Comparison of ENCODE assay signal across 1 cellular context in the genomic region with DNA sequence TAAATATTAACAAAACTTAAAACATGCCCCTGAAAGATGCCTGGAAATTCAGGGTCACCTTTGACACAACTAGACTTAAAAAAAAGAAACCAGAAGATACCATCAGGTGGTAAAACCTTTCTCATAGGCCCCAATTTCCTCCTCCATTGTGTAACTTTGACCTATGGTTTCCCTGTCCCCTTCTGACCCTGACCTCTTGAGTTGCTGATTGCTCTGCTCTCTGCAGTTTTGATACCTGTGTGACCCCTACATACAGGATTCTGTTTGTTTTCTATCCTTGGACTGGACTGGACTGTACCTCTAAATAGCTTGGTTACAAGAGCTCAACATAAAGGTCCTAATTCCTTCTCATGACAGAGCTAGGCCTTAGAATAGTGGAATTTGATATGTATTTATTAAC.
TF ChIP-seq lines count a peak whose summit lies in the region.

No MANE protein-coding gene starts in this region.

TF ChIP-seq in HepG2, 621 proteins besides CTCF, POLR2A, EP300 and RAD21 (continued from another document and continues in another):
- TF ChIP-seq YEATS4 (CRISPR knock-in tag; IDR thresholded peaks at IDR 0.05; ENCODE audit: borderline replicate concordance) (no peak), ZNF713 (CRISPR knock-in tag; IDR thresholded peaks at IDR 0.05) (no peak), FOXK1 (CRISPR knock-in tag; IDR thresholded peaks at IDR 0.05; ENCODE audit: borderline replicate concordance, low read depth) (peak; percentile 49; the same call in 1 of the 2 replicates), ZNF615 (CRISPR knock-in tag; IDR thresholded peaks at IDR 0.05; ENCODE audit: borderline replicate concordance) (no peak), ZNF670 (CRISPR knock-in tag; IDR thresholded peaks at IDR 0.05; ENCODE audit: borderline replicate concordance) (no peak), SP2 (CRISPR knock-in tag; IDR thresholded peaks at IDR 0.05) (no peak), PHF20 (CRISPR knock-in tag; IDR thresholded peaks at IDR 0.05) (no peak), KAT8 (CRISPR knock-in tag; IDR thresholded peaks at IDR 0.05) (no peak), MYNN (CRISPR knock-in tag; IDR thresholded peaks at IDR 0.05; ENCODE audit: low read depth) (no peak), TBL1XR1 (IDR thresholded peaks at IDR 0.05; ENCODE audit: borderline replicate concordance, low read length, partially characterized antibody) (no peak), POLR2G (IDR thresholded peaks at IDR 0.05; ENCODE audit: low read depth, low read length) (no peak), ZNF354B (CRISPR knock-in tag; IDR thresholded peaks at IDR 0.05) (no peak), ZNF552 (CRISPR knock-in tag; IDR thresholded peaks at IDR 0.05; ENCODE audit: borderline replicate concordance) (no peak), ZFP36 (IDR thresholded peaks at IDR 0.05; ENCODE audit: borderline replicate concordance, low read depth, low read length, partially characterized antibody) (no peak), ETV6 (CRISPR knock-in tag; conservative IDR thresholded peaks at IDR 0.05) (no peak), CREM (IDR thresholded peaks at IDR 0.05) (peak; percentile 24; the same call in 1 of the 2 replicates), CREM (CRISPR knock-in tag; IDR thresholded peaks at IDR 0.05) (no peak), FOXM1 (CRISPR knock-in tag; IDR thresholded peaks at IDR 0.05) (no peak), TARDBP (CRISPR knock-in tag; IDR thresholded peaks at IDR 0.05) (no peak), NCOA2 (CRISPR knock-in tag; IDR thresholded peaks at IDR 0.05) (peak; percentile 73), SRF (IDR thresholded peaks at IDR 0.05; ENCODE audit: low read depth, low read length) (no peak), SOX5 (CRISPR knock-in tag; IDR thresholded peaks at IDR 0.05; ENCODE audit: borderline replicate concordance) (peak; percentile 29; the same call in 1 of the 2 replicates), RBAK (CRISPR knock-in tag; IDR thresholded peaks at IDR 0.05) (no peak), ZNF225 (CRISPR knock-in tag; IDR thresholded peaks at IDR 0.05) (no peak), SPEN (CRISPR knock-in tag; IDR thresholded peaks at IDR 0.05; ENCODE audit: low read depth) (no peak), ZNF33B (CRISPR knock-in tag; IDR thresholded peaks at IDR 0.05) (no peak), MZF1 (CRISPR knock-in tag; IDR thresholded peaks at IDR 0.05; ENCODE audit: borderline replicate concordance) (no peak), KMT2B (CRISPR knock-in tag; IDR thresholded peaks at IDR 0.05) (no peak), RARA (CRISPR knock-in tag; IDR thresholded peaks at IDR 0.05) (peak; percentile 92), ZNF577 (CRISPR knock-in tag; IDR thresholded peaks at IDR 0.05; ENCODE audit: borderline replicate concordance, low read depth) (no peak), TP53 (CRISPR knock-in tag; conservative IDR thresholded peaks at IDR 0.05) (no peak), HNRNPL (IDR thresholded peaks at IDR 0.05; ENCODE audit: low read depth, low read length) (no peak), ZKSCAN8 (CRISPR knock-in tag; IDR thresholded peaks at IDR 0.05; ENCODE audit: borderline replicate concordance) (0 out of 2 replicates have a peak, but pooled peaks have one; percentile 28), REPIN1 (CRISPR knock-in tag; IDR thresholded peaks at IDR 0.05; ENCODE audit: borderline replicate concordance, low read depth) (no peak)
- TF ChIP-seq, protein P1, sequence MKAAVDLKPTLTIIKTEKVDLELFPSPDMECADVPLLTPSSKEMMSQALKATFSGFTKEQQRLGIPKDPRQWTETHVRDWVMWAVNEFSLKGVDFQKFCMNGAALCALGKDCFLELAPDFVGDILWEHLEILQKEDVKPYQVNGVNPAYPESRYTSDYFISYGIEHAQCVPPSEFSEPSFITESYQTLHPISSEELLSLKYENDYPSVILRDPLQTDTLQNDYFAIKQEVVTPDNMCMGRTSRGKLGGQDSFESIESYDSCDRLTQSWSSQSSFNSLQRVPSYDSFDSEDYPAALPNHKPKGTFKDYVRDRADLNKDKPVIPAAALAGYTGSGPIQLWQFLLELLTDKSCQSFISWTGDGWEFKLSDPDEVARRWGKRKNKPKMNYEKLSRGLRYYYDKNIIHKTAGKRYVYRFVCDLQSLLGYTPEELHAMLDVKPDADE (CRISPR knock-in tag; IDR thresholded peaks at IDR 0.05) = no peak
- TF ChIP-seq, protein P2, sequence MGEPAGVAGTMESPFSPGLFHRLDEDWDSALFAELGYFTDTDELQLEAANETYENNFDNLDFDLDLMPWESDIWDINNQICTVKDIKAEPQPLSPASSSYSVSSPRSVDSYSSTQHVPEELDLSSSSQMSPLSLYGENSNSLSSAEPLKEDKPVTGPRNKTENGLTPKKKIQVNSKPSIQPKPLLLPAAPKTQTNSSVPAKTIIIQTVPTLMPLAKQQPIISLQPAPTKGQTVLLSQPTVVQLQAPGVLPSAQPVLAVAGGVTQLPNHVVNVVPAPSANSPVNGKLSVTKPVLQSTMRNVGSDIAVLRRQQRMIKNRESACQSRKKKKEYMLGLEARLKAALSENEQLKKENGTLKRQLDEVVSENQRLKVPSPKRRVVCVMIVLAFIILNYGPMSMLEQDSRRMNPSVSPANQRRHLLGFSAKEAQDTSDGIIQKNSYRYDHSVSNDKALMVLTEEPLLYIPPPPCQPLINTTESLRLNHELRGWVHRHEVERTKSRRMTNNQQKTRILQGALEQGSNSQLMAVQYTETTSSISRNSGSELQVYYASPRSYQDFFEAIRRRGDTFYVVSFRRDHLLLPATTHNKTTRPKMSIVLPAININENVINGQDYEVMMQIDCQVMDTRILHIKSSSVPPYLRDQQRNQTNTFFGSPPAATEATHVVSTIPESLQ (CRISPR knock-in tag; conservative IDR thresholded peaks at IDR 0.05) = no peak
- TF ChIP-seq, protein P3, sequence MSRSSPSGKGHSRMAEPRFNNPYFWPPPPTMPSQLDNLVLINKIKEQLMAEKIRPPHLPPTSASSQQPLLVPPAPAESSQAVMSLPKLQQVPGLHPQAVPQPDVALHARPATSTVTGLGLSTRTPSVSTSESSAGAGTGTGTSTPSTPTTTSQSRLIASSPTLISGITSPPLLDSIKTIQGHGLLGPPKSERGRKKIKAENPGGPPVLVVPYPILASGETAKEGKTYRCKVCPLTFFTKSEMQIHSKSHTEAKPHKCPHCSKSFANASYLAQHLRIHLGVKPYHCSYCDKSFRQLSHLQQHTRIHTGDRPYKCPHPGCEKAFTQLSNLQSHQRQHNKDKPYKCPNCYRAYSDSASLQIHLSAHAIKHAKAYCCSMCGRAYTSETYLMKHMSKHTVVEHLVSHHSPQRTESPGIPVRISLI (CRISPR knock-in tag; IDR thresholded peaks at IDR 0.05; ENCODE audit: borderline replicate concordance) = peak; percentile 29; the same call in 1 of the 2 replicates
- TF ChIP-seq, protein P4, sequence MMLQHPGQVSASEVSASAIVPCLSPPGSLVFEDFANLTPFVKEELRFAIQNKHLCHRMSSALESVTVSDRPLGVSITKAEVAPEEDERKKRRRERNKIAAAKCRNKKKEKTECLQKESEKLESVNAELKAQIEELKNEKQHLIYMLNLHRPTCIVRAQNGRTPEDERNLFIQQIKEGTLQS (CRISPR knock-in tag; IDR thresholded peaks at IDR 0.05) = no peak
- TF ChIP-seq, protein P5, sequence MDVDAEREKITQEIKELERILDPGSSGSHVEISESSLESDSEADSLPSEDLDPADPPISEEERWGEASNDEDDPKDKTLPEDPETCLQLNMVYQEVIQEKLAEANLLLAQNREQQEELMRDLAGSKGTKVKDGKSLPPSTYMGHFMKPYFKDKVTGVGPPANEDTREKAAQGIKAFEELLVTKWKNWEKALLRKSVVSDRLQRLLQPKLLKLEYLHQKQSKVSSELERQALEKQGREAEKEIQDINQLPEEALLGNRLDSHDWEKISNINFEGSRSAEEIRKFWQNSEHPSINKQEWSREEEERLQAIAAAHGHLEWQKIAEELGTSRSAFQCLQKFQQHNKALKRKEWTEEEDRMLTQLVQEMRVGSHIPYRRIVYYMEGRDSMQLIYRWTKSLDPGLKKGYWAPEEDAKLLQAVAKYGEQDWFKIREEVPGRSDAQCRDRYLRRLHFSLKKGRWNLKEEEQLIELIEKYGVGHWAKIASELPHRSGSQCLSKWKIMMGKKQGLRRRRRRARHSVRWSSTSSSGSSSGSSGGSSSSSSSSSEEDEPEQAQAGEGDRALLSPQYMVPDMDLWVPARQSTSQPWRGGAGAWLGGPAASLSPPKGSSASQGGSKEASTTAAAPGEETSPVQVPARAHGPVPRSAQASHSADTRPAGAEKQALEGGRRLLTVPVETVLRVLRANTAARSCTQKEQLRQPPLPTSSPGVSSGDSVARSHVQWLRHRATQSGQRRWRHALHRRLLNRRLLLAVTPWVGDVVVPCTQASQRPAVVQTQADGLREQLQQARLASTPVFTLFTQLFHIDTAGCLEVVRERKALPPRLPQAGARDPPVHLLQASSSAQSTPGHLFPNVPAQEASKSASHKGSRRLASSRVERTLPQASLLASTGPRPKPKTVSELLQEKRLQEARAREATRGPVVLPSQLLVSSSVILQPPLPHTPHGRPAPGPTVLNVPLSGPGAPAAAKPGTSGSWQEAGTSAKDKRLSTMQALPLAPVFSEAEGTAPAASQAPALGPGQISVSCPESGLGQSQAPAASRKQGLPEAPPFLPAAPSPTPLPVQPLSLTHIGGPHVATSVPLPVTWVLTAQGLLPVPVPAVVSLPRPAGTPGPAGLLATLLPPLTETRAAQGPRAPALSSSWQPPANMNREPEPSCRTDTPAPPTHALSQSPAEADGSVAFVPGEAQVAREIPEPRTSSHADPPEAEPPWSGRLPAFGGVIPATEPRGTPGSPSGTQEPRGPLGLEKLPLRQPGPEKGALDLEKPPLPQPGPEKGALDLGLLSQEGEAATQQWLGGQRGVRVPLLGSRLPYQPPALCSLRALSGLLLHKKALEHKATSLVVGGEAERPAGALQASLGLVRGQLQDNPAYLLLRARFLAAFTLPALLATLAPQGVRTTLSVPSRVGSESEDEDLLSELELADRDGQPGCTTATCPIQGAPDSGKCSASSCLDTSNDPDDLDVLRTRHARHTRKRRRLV (CRISPR knock-in tag; IDR thresholded peaks at IDR 0.05) = no peak
- TF ChIP-seq, protein P6, sequence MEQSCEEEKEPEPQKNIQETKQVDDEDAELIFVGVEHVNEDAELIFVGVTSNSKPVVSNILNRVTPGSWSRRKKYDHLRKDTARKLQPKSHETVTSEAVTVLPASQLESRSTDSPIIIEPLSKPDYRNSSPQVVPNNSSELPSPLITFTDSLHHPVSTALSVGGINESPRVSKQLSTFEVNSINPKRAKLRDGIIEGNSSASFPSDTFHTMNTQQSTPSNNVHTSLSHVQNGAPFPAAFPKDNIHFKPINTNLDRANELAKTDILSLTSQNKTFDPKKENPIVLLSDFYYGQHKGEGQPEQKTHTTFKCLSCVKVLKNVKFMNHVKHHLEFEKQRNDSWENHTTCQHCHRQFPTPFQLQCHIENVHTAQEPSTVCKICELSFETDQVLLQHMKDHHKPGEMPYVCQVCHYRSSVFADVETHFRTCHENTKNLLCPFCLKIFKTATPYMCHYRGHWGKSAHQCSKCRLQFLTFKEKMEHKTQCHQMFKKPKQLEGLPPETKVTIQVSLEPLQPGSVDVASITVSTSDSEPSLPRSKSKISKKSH (CRISPR knock-in tag; IDR thresholded peaks at IDR 0.05; ENCODE audit: borderline replicate concordance) = no peak
- TF ChIP-seq, protein P7, sequence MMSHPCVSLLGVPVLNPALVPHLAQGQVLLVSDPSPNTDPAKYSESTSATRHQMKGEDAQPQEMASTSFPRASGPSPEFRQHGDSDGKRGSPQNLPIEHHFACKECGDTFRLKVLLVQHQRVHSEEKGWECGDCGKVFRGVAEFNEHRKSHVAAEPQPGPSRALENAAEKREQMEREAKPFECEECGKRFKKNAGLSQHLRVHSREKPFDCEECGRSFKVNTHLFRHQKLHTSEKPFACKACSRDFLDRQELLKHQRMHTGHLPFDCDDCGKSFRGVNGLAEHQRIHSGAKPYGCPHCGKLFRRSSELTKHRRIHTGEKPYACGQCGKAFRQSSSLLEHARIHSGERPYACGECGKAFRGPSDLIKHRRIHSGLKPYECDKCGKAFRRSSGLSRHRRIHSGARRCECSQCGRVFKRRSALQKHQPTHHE (CRISPR knock-in tag; IDR thresholded peaks at IDR 0.05; ENCODE audit: borderline replicate concordance) = no peak
- TF ChIP-seq, protein P8, sequence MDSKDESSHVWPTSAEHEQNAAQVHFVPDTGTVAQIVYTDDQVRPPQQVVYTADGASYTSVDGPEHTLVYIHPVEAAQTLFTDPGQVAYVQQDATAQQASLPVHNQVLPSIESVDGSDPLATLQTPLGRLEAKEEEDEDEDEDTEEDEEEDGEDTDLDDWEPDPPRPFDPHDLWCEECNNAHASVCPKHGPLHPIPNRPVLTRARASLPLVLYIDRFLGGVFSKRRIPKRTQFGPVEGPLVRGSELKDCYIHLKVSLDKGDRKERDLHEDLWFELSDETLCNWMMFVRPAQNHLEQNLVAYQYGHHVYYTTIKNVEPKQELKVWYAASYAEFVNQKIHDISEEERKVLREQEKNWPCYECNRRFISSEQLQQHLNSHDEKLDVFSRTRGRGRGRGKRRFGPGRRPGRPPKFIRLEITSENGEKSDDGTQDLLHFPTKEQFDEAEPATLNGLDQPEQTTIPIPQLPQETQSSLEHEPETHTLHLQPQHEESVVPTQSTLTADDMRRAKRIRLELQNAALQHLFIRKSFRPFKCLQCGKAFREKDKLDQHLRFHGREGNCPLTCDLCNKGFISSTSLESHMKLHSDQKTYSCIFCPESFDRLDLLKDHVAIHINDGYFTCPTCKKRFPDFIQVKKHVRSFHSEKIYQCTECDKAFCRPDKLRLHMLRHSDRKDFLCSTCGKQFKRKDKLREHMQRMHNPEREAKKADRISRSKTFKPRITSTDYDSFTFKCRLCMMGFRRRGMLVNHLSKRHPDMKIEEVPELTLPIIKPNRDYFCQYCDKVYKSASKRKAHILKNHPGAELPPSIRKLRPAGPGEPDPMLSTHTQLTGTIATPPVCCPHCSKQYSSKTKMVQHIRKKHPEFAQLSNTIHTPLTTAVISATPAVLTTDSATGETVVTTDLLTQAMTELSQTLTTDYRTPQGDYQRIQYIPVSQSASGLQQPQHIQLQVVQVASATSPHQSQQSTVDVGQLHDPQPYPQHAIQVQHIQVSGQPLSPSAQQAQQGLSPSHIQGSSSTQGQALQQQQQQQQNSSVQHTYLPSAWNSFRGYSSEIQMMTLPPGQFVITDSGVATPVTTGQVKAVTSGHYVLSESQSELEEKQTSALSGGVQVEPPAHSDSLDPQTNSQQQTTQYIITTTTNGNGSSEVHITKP (CRISPR knock-in tag; IDR thresholded peaks at IDR 0.05; ENCODE audit: low read depth) = 0 out of 2 replicates have a peak, but pooled peaks have one; percentile 40
